8 cellular contexts compared by ENCODE assay signal in genomic region chr16:4426021-4426684, GRCh38. TPM values are rescaled to one million over a fixed set of nuclear protein-coding genes. Genes with fewer than 3 reads are reported as not detected.
DNase-seq lines count a peak whose midpoint lies in the region; ATAC-seq and TF ChIP-seq lines count a peak whose summit lies in the region.

No MANE protein-coding gene starts in this region.

- intact Hi-C loops in left ventricle myocardium superior (cut with micrococcal nuclease) (no loop called here), PC-9 (cut with micrococcal nuclease; ENCODE audit: unreplicated experiment) (no loop called here)

- H3K79me2 ChIP-seq in PC-9 (ENCODE audit: low read depth): peaks cover 59% of the 10 kb centered on the region

- H3K36me3 ChIP-seq in cardiac muscle cell (no peaks in the 10 kb centered on the region), PC-9 (ENCODE audit: low read depth) (peaks cover 5% of the 10 kb centered on the region), neutrophil (no peaks in the 10 kb centered on the region)

- H4K20me1 ChIP-seq in PC-9 (ENCODE audit: insufficient read depth): peaks cover 23% of the 10 kb centered on the region

- no peaks in the 10 kb centered on the region for H3K9me3 ChIP-seq in cardiac muscle cell (ENCODE audit: low read depth)
- no peaks in the 10 kb centered on the region for H3K9me3 ChIP-seq in PC-9 (ENCODE audit: insufficient read depth, low read depth)
- H3K9me3 ChIP-seq in neutrophil: no peaks in the 10 kb centered on the region

- in situ Hi-C loops in G401 (cut with HindIII; ENCODE audit: low sequenced_read_pairs): no loop called here

- no peak for ATAC-seq in left ventricle myocardium superior
- ATAC-seq in HG02763 (IDR thresholded peaks at IDR 0.05; ENCODE audit: unreplicated experiment): peak; percentile 19

- peak overlapping the region; percentile 84 for H2AFZ ChIP-seq in PC-9

- H3K27me3 ChIP-seq in cardiac muscle cell: no peaks in the 10 kb centered on the region
- no peaks in the 10 kb centered on the region for H3K27me3 ChIP-seq in PC-9 (ENCODE audit: insufficient read depth, low read depth)
- no peaks in the 10 kb centered on the region for H3K27me3 ChIP-seq in neutrophil

- POLR2A ChIA-PET in PC-9 (lab: Charles Lee; ENCODE audit: unreplicated experiment): no interaction called here

- H3K4me1 ChIP-seq in cardiac muscle cell (ENCODE audit: low read depth) (peaks cover 9% of the 10 kb centered on the region), PC-9 (replicated peaks; ENCODE audit: insufficient read depth) (peaks cover 12% of the 10 kb centered on the region), neutrophil (ENCODE audit: control insufficient read depth in 1 of 2, insufficient read depth in 1 of 2, low read depth in 1 of 2, low read length in 1 of 2) (peaks cover 16 to 19% of the 10 kb centered on the region in 2 experiments)

- BruUV-seq in PC-9 (replicated peaks; lab: Mats Ljungman, UMichigan): no TSS peak

- peaks cover 17% of the 10 kb centered on the region; the same call in 1 of the 2 replicates for H3F3A ChIP-seq in PC-9 (ENCODE audit: insufficient read depth, low read depth)

- H3K27ac ChIP-seq in cardiac muscle cell (peak overlapping the region; percentile 86), PC-9 (peak overlapping the region; percentile 95), neutrophil (peak overlapping the region; percentile 94)

- peak overlapping the region; percentile 94 for H3K4me2 ChIP-seq in PC-9

- no peaks in the 10 kb centered on the region for H3K9me2 ChIP-seq in PC-9 (ENCODE audit: insufficient read depth)

- H3K4me3 ChIP-seq in cardiac muscle cell (peak overlapping the region; percentile 74), PC-9 (peak overlapping the region; percentile 80), epithelial cell of esophagus (ENCODE audit: low read length) (peak overlapping the region; percentile 85), neutrophil (ENCODE audit: low read depth in 1 of 2, low read length in 1 of 2) (peak overlapping the region; percentile 90 to 100)

- CTCF ChIA-PET in PC-9 (lab: Charles Lee): no interaction called here

- TF ChIP-seq CTCF in cardiac muscle cell (IDR thresholded peaks at IDR 0.05; ENCODE audit: low read depth, low read length) (no peak), PC-9 (conservative IDR thresholded peaks at IDR 0.05) (no peak), epithelial cell of esophagus (IDR thresholded peaks at IDR 0.05; ENCODE audit: insufficient read depth, low read depth, low read length, missing control alignments) (no peak), neutrophil (IDR thresholded peaks at IDR 0.05) (no peak)

- peak in 1 of 2 donors; percentile 18 for DNase-seq in cardiac muscle cell (ENCODE audit: low read depth in 1 of 2, low spot score in 1 of 2)
- no peak for DNase-seq in left ventricle myocardium superior
- DNase-seq in PC-9: no peak
- DNase-seq in epithelial cell of esophagus (ENCODE audit: low read depth): no peak
- no peak for DNase-seq in NCI-H526 treated with DMSO at 0.1 percent for 48 hours (lab: John Stamatoyannopoulos, UW)
- no peak for DNase-seq in G401 (ENCODE audit: low spot score)

RNA-seq across cellular contexts. Expression of gene DNAJA3, which starts 0.5 kb away (rescaled TPM):
- total RNA-seq in cardiac muscle cell: 62.1 and 70.7 TPM in 2 replicates
- 60.5 and 70.8 TPM in 2 replicates for polyA plus RNA-seq in cardiac muscle cell
- total RNA-seq in left ventricle myocardium superior: 83.9 TPM
- 58.9 and 66.5 TPM in 2 replicates for total RNA-seq in PC-9 (2021)
- total RNA-seq in G401 (2014; rRNA removed; shearing (Covaris generic)): 79.4 and 89.7 TPM in 2 replicates

RNA-seq across cellular contexts. Expression of gene CORO7, which starts 9.8 kb away (rescaled TPM):
- total RNA-seq in cardiac muscle cell (33.0 and 66.5 TPM in 2 replicates), left ventricle myocardium superior (10.1 TPM), PC-9 (2021) (42.1 and 55.4 TPM in 2 replicates)
- 54.2 and 62.1 TPM in 2 replicates for polyA plus RNA-seq in cardiac muscle cell
- total RNA-seq in G401 (2014; rRNA removed; shearing (Covaris generic)): 34.2 and 39.5 TPM in 2 replicates

RNA-seq across cellular contexts. Expression of gene NMRAL1, which starts 48.3 kb away (rescaled TPM):
- 45.4 and 64.5 TPM in 2 replicates for total RNA-seq in cardiac muscle cell
- 32.4 and 46.9 TPM in 2 replicates for polyA plus RNA-seq in cardiac muscle cell
- total RNA-seq in left ventricle myocardium superior: 24.7 TPM
- total RNA-seq in PC-9 (2021): 118 and 141 TPM in 2 replicates
- 166 and 212 TPM in 2 replicates for total RNA-seq in G401 (2014; rRNA removed; shearing (Covaris generic))

RNA-seq across cellular contexts. Expression of gene HMOX2, which starts 50.0 kb away (rescaled TPM):
- total RNA-seq in cardiac muscle cell (61.5 and 69.8 TPM in 2 replicates), left ventricle myocardium superior (121 TPM), PC-9 (2021) (68.1 and 69.5 TPM in 2 replicates)
- 83.7 and 101 TPM in 2 replicates for polyA plus RNA-seq in cardiac muscle cell
- total RNA-seq in G401 (2014; rRNA removed; shearing (Covaris generic)): 94.3 and 99.9 TPM in 2 replicates

RNA-seq across cellular contexts. Expression of gene VASN, which starts 54.5 kb away (rescaled TPM):
- 23.3 and 33.3 TPM in 2 replicates for total RNA-seq in cardiac muscle cell
- polyA plus RNA-seq in cardiac muscle cell: 18.9 and 30.5 TPM in 2 replicates
- 4.3 TPM for total RNA-seq in left ventricle myocardium superior
- total RNA-seq in PC-9 (2021): 45.3 and 49.8 TPM in 2 replicates
- total RNA-seq in G401 (2014; rRNA removed; shearing (Covaris generic)): 9.9 and 14.4 TPM in 2 replicates
